In genomic region chr12:113397497-113398197, GRCh38 we compare ENCODE assay signal across 1 cellular context.
TF ChIP-seq lines count a peak whose summit lies in the region.

No MANE protein-coding gene starts in this region.

TF ChIP-seq in liver, 16 proteins besides CTCF, POLR2A, EP300 and RAD21 (continued from another document):
- TF ChIP-seq, protein P1, sequence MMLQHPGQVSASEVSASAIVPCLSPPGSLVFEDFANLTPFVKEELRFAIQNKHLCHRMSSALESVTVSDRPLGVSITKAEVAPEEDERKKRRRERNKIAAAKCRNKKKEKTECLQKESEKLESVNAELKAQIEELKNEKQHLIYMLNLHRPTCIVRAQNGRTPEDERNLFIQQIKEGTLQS (IDR thresholded peaks at IDR 0.05) = no peak
- TF ChIP-seq NR2F2 (IDR thresholded peaks at IDR 0.05) = no peak
